In the genomic region with DNA sequence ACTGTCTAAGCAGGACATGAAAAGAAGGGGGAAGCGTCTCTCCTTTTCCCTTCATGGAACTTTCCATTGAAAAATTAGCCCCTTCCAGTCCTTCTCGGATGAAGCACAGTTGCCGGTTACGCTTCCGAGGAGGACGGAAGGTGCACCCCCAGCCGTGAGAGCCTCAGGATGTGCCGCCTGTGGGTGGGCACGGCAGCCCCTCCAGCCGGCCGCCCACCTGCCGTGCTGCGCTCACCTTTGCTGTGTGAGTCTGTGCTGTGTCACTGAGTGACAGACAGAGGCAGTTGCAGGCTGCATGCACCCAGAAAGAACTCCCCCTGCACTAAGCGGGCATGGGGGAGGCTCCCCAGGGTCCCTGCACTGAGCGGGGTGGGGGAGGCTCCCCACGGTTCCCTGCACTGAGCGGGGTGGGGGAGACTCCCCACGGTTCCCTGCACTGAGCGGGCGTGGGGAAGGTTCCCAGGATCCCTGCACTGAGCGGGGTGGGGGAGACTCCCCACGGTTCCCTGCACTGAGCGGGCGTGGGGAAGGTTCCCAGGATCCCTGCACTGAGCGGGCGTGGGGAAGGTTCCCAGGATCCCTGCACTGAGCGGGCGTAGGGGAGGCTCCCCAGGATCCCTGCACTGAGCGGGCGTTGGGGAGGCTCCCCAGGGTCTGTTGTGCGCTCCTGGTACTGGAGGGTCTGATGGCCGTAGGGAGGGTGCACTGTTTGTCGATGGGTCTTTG, we compare ENCODE assay signal across 15 cellular contexts.
A peak's percentile ranks its signal among the peaks of the same experiment; 100 is the strongest.
DNase-seq lines count a peak whose midpoint lies in the region; ATAC-seq and TF ChIP-seq lines count a peak whose summit lies in the region.
"Had no signal": no experiment of that assay in that cellular context is flagged by ENCODE, and none has a peak within 500 bp of the region (broad histone marks: within the 10 kb centered on the region; RNA-seq: fewer than 3 reads in every experiment).

No MANE protein-coding gene starts in this region.

- no peaks in the 10 kb centered on the region for H3F3A ChIP-seq in PC-3 (ENCODE audit: low read length, unreplicated experiment)

- no peaks in the 10 kb centered on the region for H3K9me3 Mint-ChIP-seq in endodermal cell
- H3K9me3 Mint-ChIP-seq: mesothelial cell of epicardium had no signal

- H3K9ac ChIP-seq in PC-3 (ENCODE audit: low read length) = peak overlapping the region; percentile 87
- no peak overlapping the region for H3K9ac ChIP-seq in endodermal cell (ENCODE audit: extremely low read depth, low read length, poor library complexity, severe bottlenecking)

- CTCF ChIA-PET in PC-3 (lab: Charles Lee) = no interaction called here

- intact Hi-C loops in right cardiac atrium (cut with DNase I) (no loop called here), left cardiac atrium (cut with DNase I) (no loop called here), PC-3 (cut with micrococcal nuclease) (loop anchor here (1.0 to 5.0 kb wide), 3 partner anchors 13 to 201 kb away; no protein-coding TSS in a partner anchor)

- peaks cover 13% of the 10 kb centered on the region for H3K4me1 Mint-ChIP-seq in endodermal cell
- H3K4me1 Mint-ChIP-seq: mesothelial cell of epicardium had no signal

- H3K79me2 ChIP-seq in PC-3 (ENCODE audit: low read length) = peaks cover 15% of the 10 kb centered on the region

- no peak for ATAC-seq in right cardiac atrium
- no peak for ATAC-seq in left cardiac atrium
- peak; percentile 7 for ATAC-seq in PC-3
- ATAC-seq: esophagus mucosa, psoas muscle had no signal

- H4K20me1 ChIP-seq in PC-3 (ENCODE audit: low read length) = no peaks in the 10 kb centered on the region

- H3K27me3 Mint-ChIP-seq in endodermal cell (ENCODE audit: insufficient read depth) = no peaks in the 10 kb centered on the region

- H2AFZ ChIP-seq in PC-3 (ENCODE audit: low read length) = no peak overlapping the region

- H3K4me3 Mint-ChIP-seq in endodermal cell = no peak overlapping the region
- H3K4me3 Mint-ChIP-seq: mesothelial cell of epicardium had no signal

- H3K27ac Mint-ChIP-seq in endodermal cell = peak overlapping the region; percentile 82
- H3K27ac Mint-ChIP-seq: mesothelial cell of epicardium had no signal

- peak in 2 of 3 donors; percentile 22 to 32 for DNase-seq in right cardiac atrium
- no peak for DNase-seq in left cardiac atrium
- DNase-seq in PC-3 = no peak
- no peak for DNase-seq in endodermal cell
- no peak for DNase-seq in anterior cingulate cortex (lab: John Stamatoyannopoulos, UW)
- no peak for DNase-seq in T1000 (lab: John Stamatoyannopoulos, UW)
- no peak for DNase-seq in OCI-M2 (lab: John Stamatoyannopoulos, UW; ENCODE audit: unreplicated experiment)
- DNase-seq: adrenal gland, COR-L47, GOT3, NCI-H524 treated with DMSO at 0.1 percent for 48 hours had no signal

- TF ChIP-seq CTCF in PC-3 (conservative IDR thresholded peaks at IDR 0.05; ENCODE audit: low read depth, low read length) (no peak), endodermal cell (conservative IDR thresholded peaks at IDR 0.05) (no peak)

- no peaks in the 10 kb centered on the region for H3K9me2 ChIP-seq in PC-3 (replicated peaks; ENCODE audit: low read length)

- H3K9me3 ChIP-seq in right cardiac atrium (ENCODE audit: control insufficient read depth, low read length) (no peaks in the 10 kb centered on the region), PC-3 (ENCODE audit: low read length) (no peaks in the 10 kb centered on the region), endodermal cell (ENCODE audit: control insufficient read depth, low read length) (no peaks in the 10 kb centered on the region)
- H3K9me3 ChIP-seq: adrenal gland, psoas muscle, thoracic aorta had no signal

- BruUV-seq in PC-3 (replicated peaks; lab: Mats Ljungman, UMichigan) = no TSS peak

- H3K36me3 Mint-ChIP-seq in endodermal cell (ENCODE audit: low read depth) = peaks cover 61% of the 10 kb centered on the region

- POLR2A ChIA-PET in PC-3 (lab: Charles Lee; ENCODE audit: unreplicated experiment) = no interaction called here

- no peak overlapping the region for H3K4me3 ChIP-seq in right cardiac atrium (ENCODE audit: low read length)
- H3K4me3 ChIP-seq in PC-3 (ENCODE audit: low read length) = peak overlapping the region; percentile 24; the same call in 1 of the 2 replicates
- H3K4me3 ChIP-seq in endodermal cell (ENCODE audit: low read length) = no peak overlapping the region
- H3K4me3 ChIP-seq: adrenal gland, psoas muscle, thoracic aorta had no signal

- H3K27ac ChIP-seq in right cardiac atrium (ENCODE audit: low read length) (no peak overlapping the region), PC-3 (ENCODE audit: low read length) (peak overlapping the region; percentile 99), endodermal cell (ENCODE audit: low read depth, low read length) (no peak overlapping the region)
- H3K27ac ChIP-seq: adrenal gland, psoas muscle, thoracic aorta had no signal

- WGBS in right cardiac atrium = 95% methylated on average over 33 of the region's 33 CpGs
- WGBS in endodermal cell (ENCODE audit: insufficient coverage in 1 of 2, insufficient read length in 1 of 2), 2 experiments = 93 to 96% methylated on average over 10 to 32 of the region's 33 CpGs

- peak overlapping the region; percentile 69 for H3K4me2 ChIP-seq in PC-3 (ENCODE audit: low read length)

- H3K36me3 ChIP-seq in PC-3 (ENCODE audit: low read depth, low read length) = peaks cover 16% of the 10 kb centered on the region; the same call in 1 of the 2 replicates
- H3K36me3 ChIP-seq in endodermal cell (ENCODE audit: control insufficient read depth, insufficient read depth, low read length) = peaks cover 40% of the 10 kb centered on the region

- no peaks in the 10 kb centered on the region for H3K4me1 ChIP-seq in right cardiac atrium (ENCODE audit: control insufficient read depth, insufficient read depth, low read length)
- H3K4me1 ChIP-seq in PC-3 (ENCODE audit: insufficient read depth, low read length) = peaks cover 34% of the 10 kb centered on the region
- peaks cover 7% of the 10 kb centered on the region for H3K4me1 ChIP-seq in endodermal cell (ENCODE audit: control insufficient read depth, insufficient read depth, low read length)

- H3K27me3 ChIP-seq in right cardiac atrium (ENCODE audit: control insufficient read depth, insufficient read depth) = no peaks in the 10 kb centered on the region
- H3K27me3 ChIP-seq in PC-3 (ENCODE audit: low read length) = no peaks in the 10 kb centered on the region
- no peaks in the 10 kb centered on the region for H3K27me3 ChIP-seq in endodermal cell (ENCODE audit: control insufficient read depth, insufficient read depth, low read length, poor library complexity, severe bottlenecking)
- H3K27me3 ChIP-seq: adrenal gland had no signal

Comparison
In these comparisons a context has a peak if more than half of its experiments do, and no peak if none do; other contexts are left out.
1. DNase-seq: peak in right cardiac atrium (2 of 3); none in left cardiac atrium (single experiment), PC-3 (single experiment), endodermal cell (single experiment), anterior cingulate cortex (0 of 58), T1000 (single experiment) and OCI-M2 (single experiment).